8 cellular contexts compared by ENCODE assay signal in the genomic region with DNA sequence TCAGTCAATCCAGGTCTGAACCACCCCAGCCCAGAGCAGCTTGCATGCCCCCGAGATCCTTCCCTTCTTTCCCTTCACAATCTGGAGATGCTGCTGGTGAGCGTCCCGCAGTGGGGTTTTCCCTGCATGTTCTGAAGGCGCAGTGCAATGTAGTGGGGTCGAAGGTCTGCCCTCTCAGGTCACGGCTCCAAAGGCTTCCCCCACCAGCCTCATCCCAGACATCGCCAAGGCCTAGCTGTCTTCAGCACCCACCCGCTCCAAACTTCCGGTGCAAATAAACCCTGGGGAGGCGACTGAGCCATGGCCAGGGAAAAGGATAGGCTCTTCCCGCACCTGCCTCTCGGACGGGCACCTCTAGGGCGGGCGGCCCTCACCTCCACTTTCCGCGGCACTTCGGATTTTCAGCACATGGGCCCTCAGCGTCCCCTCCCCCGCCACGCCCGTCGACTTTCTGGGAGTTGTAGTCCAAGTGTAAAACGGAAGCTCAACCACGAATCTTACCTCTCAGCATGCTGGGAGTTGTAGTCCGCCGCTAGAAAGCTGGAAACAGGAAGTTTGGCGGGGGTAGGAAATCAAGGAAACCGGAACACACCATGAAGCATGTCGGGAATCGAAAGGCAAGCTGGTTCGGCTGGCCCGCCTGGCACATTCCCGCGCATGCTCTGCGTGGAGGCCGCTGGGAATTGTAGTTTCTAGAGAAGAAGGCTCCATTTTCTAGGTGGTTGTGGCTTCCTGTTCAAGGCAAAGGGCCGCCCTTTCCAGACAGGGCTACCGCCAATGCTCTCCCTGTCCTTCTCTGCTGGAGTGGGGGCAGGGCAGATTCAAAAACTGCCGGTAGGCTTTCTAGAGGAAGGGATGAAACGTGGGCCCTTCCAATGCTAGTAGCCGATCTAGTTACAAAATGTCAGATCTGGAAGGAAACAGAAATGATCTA. TPM values are rescaled to one million over a fixed set of nuclear protein-coding genes. Genes with fewer than 3 reads are reported as not detected.
DNase-seq lines count a peak whose midpoint lies in the region; ATAC-seq lines count a peak whose summit lies in the region.

A gene (minus strand): TSS at position 410 of the 934 bp plus-strand sequence. CDS start 2,384 bp downstream, outside the sequence.

- H3K27ac Mint-ChIP-seq in immature natural killer cell, result peak within 1 kb of the TSS; percentile 87 to 99 (median 98)

- peak; percentile 94 for DNase-seq in AG08396 (ENCODE audit: low spot score)
- peak; percentile 99 for DNase-seq in NCI-H345 treated with DMSO at 0.1 percent for 48 hours (lab: John Stamatoyannopoulos, UW; ENCODE audit: unreplicated experiment)
- DNase-seq in activated CD4-positive, CD25-positive, alpha-beta regulatory T cell (lab: John Stamatoyannopoulos, UW), result peak; percentile 92 to 99 (median 93)
- DNase-seq in central memory CD4-positive, alpha-beta T cell, result peak; percentile 99
- peak; percentile 97 to 99 (median 98) for DNase-seq in immature natural killer cell
- DNase-seq in smooth muscle cell of the brain vasculature (ENCODE audit: low read depth, low spot score), result peak; percentile 98

- peaks cover 3 to 7% (median 7%) of the 10 kb centered on the region in 3 donors for H3K36me3 Mint-ChIP-seq in immature natural killer cell

- peaks cover 0 to 6% (median 0%) of the 10 kb centered on the region in 3 donors for H3K27me3 Mint-ChIP-seq in immature natural killer cell (ENCODE audit: low read depth in 3 of 3)

- H3K4me1 Mint-ChIP-seq in immature natural killer cell, result peaks cover 29 to 32% of the 10 kb centered on the region in 2 donors

- ATAC-seq in GM19023 (IDR thresholded peaks at IDR 0.05; ENCODE audit: unreplicated experiment) (peak; percentile 78), HG03280 (IDR thresholded peaks at IDR 0.05; ENCODE audit: unreplicated experiment) (peak; percentile 84)

- H3K4me3 Mint-ChIP-seq in immature natural killer cell, result peak within 1 kb of the TSS; percentile 95 to 97 (median 96)

- peaks cover 0 to 2% (median 0%) of the 10 kb centered on the region in 6 donors for H3K9me3 Mint-ChIP-seq in immature natural killer cell

RNA-seq across cellular contexts. Expression of the gene that starts here (rescaled TPM):
- polyA plus RNA-seq in immature natural killer cell, result 100 to 1,000 TPM in 1 of 3 donors, 10 to 100 TPM in 2; 75.4 to 126 (median 88.2) TPM

Comparison
In these comparisons a context has a peak if more than half of its experiments do, and no peak if none do; other contexts are left out.
1. Peak in every context shown above with its lines: DNase-seq and ATAC-seq.